13 cellular contexts compared by ENCODE assay signal in genomic region chr12:14273911-14274306, GRCh38.
DNase-seq lines count a peak whose midpoint lies in the region; ATAC-seq, FAIRE-seq and TF ChIP-seq lines count a peak whose summit lies in the region.
"Had no signal": no experiment of that assay in that cellular context is flagged by ENCODE, and none has a peak within 500 bp of the region (broad histone marks: within the 10 kb centered on the region; RNA-seq: fewer than 3 reads in every experiment).

No MANE protein-coding gene starts in this region.

- H3K79me2 ChIP-seq in H9 (ENCODE audit: insufficient read depth, low read length) (no peaks in the 10 kb centered on the region), keratinocyte (ENCODE audit: control insufficient read depth, insufficient read depth, low read length) (no peaks in the 10 kb centered on the region)

- H4K20me1 ChIP-seq in H9 (ENCODE audit: control insufficient read depth, insufficient read depth, insufficient read length) (no peaks in the 10 kb centered on the region), keratinocyte (ENCODE audit: control insufficient read depth, extremely low read depth, insufficient read depth, low read length) (no peaks in the 10 kb centered on the region)

- H3K4me2 ChIP-seq in H9 (ENCODE audit: insufficient read depth, insufficient read length, low read length) (no peak overlapping the region), keratinocyte (ENCODE audit: control insufficient read depth, extremely low read depth, insufficient read depth, low read depth, low read length) (peak overlapping the region; percentile 67)

- no peak overlapping the region for H4K5ac ChIP-seq in H9 (ENCODE audit: insufficient read length, low read depth, low read length)

- no peak for DNase-seq in H9
- DNase-seq in RKO (ENCODE audit: low spot score) = peak; percentile 14
- DNase-seq in keratinocyte (ENCODE audit: low read depth, low spot score) = no peak
- DNase-seq in substantia nigra (lab: John Stamatoyannopoulos, UW) = peak in 1 of 49 donors; percentile 2
- DNase-seq in left lobe of liver (ENCODE audit: low spot score) = no peak
- DNase-seq: activated CD4-positive, alpha-beta T cell treated with anti-CD3 and anti-CD28 coated beads for 48 hours; activated gamma-delta T cell treated with Interleukin-2 at 50 U/mL for 16 hours; cortex of kidney; midbrain; NCI-H187 treated with DMSO at 0.1 percent for 48 hours; stimulated activated naive CD8-positive, alpha-beta T cell treated with anti-CD3 and anti-CD28 coated beads, Interleukin-15, Interleukin-2, amounts not matched to agents 100 U/mL and 50 U/mL, for 24 hours had no signal

- no peak overlapping the region for H4K91ac ChIP-seq in H9 (ENCODE audit: insufficient read length, low read depth, low read length)

- no peaks in the 10 kb centered on the region for H3K23me2 ChIP-seq in H9 (ENCODE audit: insufficient read length, low read depth, low read length, poor library complexity, severe bottlenecking)

- no peaks in the 10 kb centered on the region for H3K79me1 ChIP-seq in H9 (ENCODE audit: insufficient read depth, low read depth, low read length, poor library complexity, severe bottlenecking)

- H3K18ac ChIP-seq in H9 (ENCODE audit: insufficient read length, low read depth, low read length) = no peak overlapping the region

- H3K36me3 Mint-ChIP-seq in H9 (ENCODE audit: insufficient read depth in 1 of 3, low read depth in 3 of 3) = peaks cover 5 to 27% (median 6%) of the 10 kb centered on the region in 3 experiments; a peak in 4 of 7 replicates

- H3K36me3 ChIP-seq in keratinocyte (ENCODE audit: control insufficient read depth in 2 of 2, extremely low read depth in 1 of 2, insufficient read depth in 2 of 2, low read length in 2 of 2) = no peaks in the 10 kb centered on the region

- peak overlapping the region in 1 of 3 experiments; percentile 20 for H3K4me3 ChIP-seq in keratinocyte (ENCODE audit: control insufficient read depth in 2 of 3, extremely low read depth in 1 of 3, insufficient read depth in 2 of 3, low read depth in 1 of 3, low read length in 3 of 3)

- H3T11ph ChIP-seq in H9 (ENCODE audit: low read length) = peak overlapping the region; percentile 85

- peaks cover 10 to 14% of the 10 kb centered on the region in 2 experiments for H3K9me3 Mint-ChIP-seq in H9

- H3K27ac ChIP-seq in H9 (ENCODE audit: insufficient read length, low read depth, low read length) (no peak overlapping the region), keratinocyte (ENCODE audit: control insufficient read depth, insufficient read depth, low read length) (peak overlapping the region; percentile 54), substantia nigra (ENCODE audit: low read depth, low read length, poor library complexity, severe bottlenecking) (peak overlapping the region; percentile 6)

- H3K9me3 ChIP-seq in H9 (ENCODE audit: control insufficient read depth, low read depth, low read length) (no peaks in the 10 kb centered on the region), keratinocyte (ENCODE audit: control insufficient read depth, low read depth, low read length) (no peaks in the 10 kb centered on the region)

- ATAC-seq in GM18517 (IDR thresholded peaks at IDR 0.05; ENCODE audit: unreplicated experiment) (no peak), HG02588 (IDR thresholded peaks at IDR 0.05; ENCODE audit: unreplicated experiment) (no peak), left lobe of liver (no peak)
- ATAC-seq: stimulated activated naive CD8-positive, alpha-beta T cell treated with anti-CD3 and anti-CD28 coated beads, Interleukin-15, Interleukin-2, amounts not matched to agents 100 U/mL and 50 U/mL, for 24 hours had no signal

- no peak overlapping the region for H3K14ac ChIP-seq in H9 (ENCODE audit: insufficient read depth, low read length)

- H2BK20ac ChIP-seq in H9 (ENCODE audit: low read depth, low read length, poor library complexity, severe bottlenecking) = no peak overlapping the region

- H3K4me1 Mint-ChIP-seq in H9 = peaks cover 6 to 22% of the 10 kb centered on the region in 2 experiments; a peak in 2 of 4 replicates

- no peak overlapping the region for H2BK120ac ChIP-seq in H9 (ENCODE audit: low read depth, low read length, poor library complexity, severe bottlenecking)

- no peak overlapping the region for H3K23ac ChIP-seq in H9 (ENCODE audit: insufficient read length, low read depth, low read length)

- H3K4me1 ChIP-seq in H9 (ENCODE audit: insufficient read depth, low read length) (no peaks in the 10 kb centered on the region), keratinocyte (ENCODE audit: control insufficient read depth, extremely low read depth, insufficient read depth, low read length) (peaks cover 14% of the 10 kb centered on the region)

- peaks cover 22% of the 10 kb centered on the region for H3K27me3 Mint-ChIP-seq in H9 (ENCODE audit: low read depth)

- no peak overlapping the region; a peak in 1 of 5 replicates for H3K4me3 Mint-ChIP-seq in H9

- no peak for FAIRE-seq in keratinocyte (lab: Jason Lieb, UNC)

- no CpG with 5 or more reads among the region's 6 CpGs for WGBS in H9 (ENCODE audit: extremely low coverage, insufficient read length, low lambda C conversion rate)

- no peak overlapping the region for H3K56ac ChIP-seq in H9 (ENCODE audit: insufficient read length, low read depth, low read length)

- H2AFZ ChIP-seq in H9 (ENCODE audit: low read length) = no peak overlapping the region
- H2AFZ ChIP-seq in keratinocyte (ENCODE audit: control insufficient read depth, low read length) = peak overlapping the region; percentile 86

- no peak for TF ChIP-seq CTCF in H9 (conservative IDR thresholded peaks at IDR 0.05)
- no peak for TF ChIP-seq CTCF in keratinocyte (optimal IDR thresholded peaks at IDR 0.05 in 1 of 3, IDR thresholded peaks at IDR 0.05 in 1 of 3, conservative IDR thresholded peaks at IDR 0.05 in 1 of 3; ENCODE audit: extremely low read depth in 1 of 3, insufficient read depth in 2 of 3, low read length in 3 of 3)

- H2BK5ac ChIP-seq in H9 (ENCODE audit: insufficient read length, low read length) = no peak overlapping the region

- no peak overlapping the region for H3K4ac ChIP-seq in H9 (ENCODE audit: low read depth, low read length)

- H3K9ac ChIP-seq in H9 (ENCODE audit: extremely low read depth, insufficient read length, low read length) = no peak overlapping the region
- H3K9ac ChIP-seq in keratinocyte (ENCODE audit: control insufficient read depth, extremely low read depth, insufficient read depth, low read length) = peak overlapping the region; percentile 26

- H4K8ac ChIP-seq in H9 (replicated peaks; ENCODE audit: insufficient read length, low read depth, low read length) = no peak overlapping the region

- no peak overlapping the region for H3K27ac Mint-ChIP-seq in H9

- no peaks in the 10 kb centered on the region; the same call in 1 of the 2 replicates for H3K27me3 ChIP-seq in H9 (ENCODE audit: insufficient read depth, low read length)
- no peaks in the 10 kb centered on the region for H3K27me3 ChIP-seq in keratinocyte (ENCODE audit: control insufficient read depth, extremely low read depth, insufficient read depth, low read length)

- H3K9me1 ChIP-seq in keratinocyte (ENCODE audit: control insufficient read depth, extremely low read depth, insufficient read depth, low read length) = no peaks in the 10 kb centered on the region

- H2BK12ac ChIP-seq in H9 (ENCODE audit: insufficient read length, low read depth, low read length) = no peak overlapping the region

- dilution Hi-C loops in keratinocyte (cut with MboI; ENCODE audit: extremely low pct_ligation_motif_present, low sequenced_read_pairs) = no loop called here

- no peak overlapping the region for H2AK5ac ChIP-seq in H9 (ENCODE audit: insufficient read length, low read length)

- H2BK15ac ChIP-seq in H9 (ENCODE audit: low read depth, low read length) = no peak overlapping the region
